Comparison of ENCODE assay signal across 14 cellular contexts in the genomic region with DNA sequence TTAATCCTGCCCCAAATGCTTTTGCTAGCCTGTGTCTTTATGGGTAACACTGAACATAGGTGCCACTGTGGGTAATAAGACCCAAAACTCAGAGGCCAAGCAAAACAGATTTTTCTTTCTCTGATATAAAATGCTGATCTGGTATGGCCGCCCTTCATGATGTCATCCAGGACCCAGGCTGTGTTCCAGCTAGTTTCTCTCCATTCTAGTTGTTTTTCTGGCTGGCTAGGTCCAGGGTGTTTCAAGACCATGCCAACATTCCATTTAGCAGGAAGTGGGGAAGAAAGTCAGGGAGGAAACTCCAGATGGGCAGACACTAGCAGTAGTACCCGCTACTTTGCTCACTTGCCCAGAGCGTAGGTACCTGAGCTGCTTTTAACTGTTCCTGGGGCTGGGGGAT.
DNase-seq lines count a peak whose midpoint lies in the region; ATAC-seq and TF ChIP-seq lines count a peak whose summit lies in the region.
"Had no signal": no experiment of that assay in that cellular context is flagged by ENCODE, and none has a peak within 500 bp of the region (broad histone marks: within the 10 kb centered on the region; RNA-seq: fewer than 3 reads in every experiment).

No MANE protein-coding gene starts in this region.

- peaks cover 3% of the 10 kb centered on the region for H3K9me3 Mint-ChIP-seq in activated T-cell treated with anti-CD3 and anti-CD28 coated beads, Interleukin-2, amount 50 U/mL, for 4 hours

- TF ChIP-seq EP300 in tibial nerve (IDR thresholded peaks at IDR 0.05): no peak

- TF ChIP-seq CTCF in breast epithelium (IDR thresholded peaks at IDR 0.05) (no peak), kidney epithelial cell (IDR thresholded peaks at IDR 0.05; ENCODE audit: insufficient read depth, low read length, poor library complexity, severe bottlenecking) (no peak), tibial nerve (IDR thresholded peaks at IDR 0.05) (no peak)

- no peak overlapping the region for H3K4me3 ChIP-seq in breast epithelium
- H3K4me3 ChIP-seq in kidney epithelial cell (ENCODE audit: low read depth, low read length): no peak overlapping the region
- no peak overlapping the region for H3K4me3 ChIP-seq in tibial nerve
- H3K4me3 ChIP-seq: upper lobe of left lung had no signal

- no peaks in the 10 kb centered on the region for H3K36me3 Mint-ChIP-seq in activated T-cell treated with anti-CD3 and anti-CD28 coated beads, Interleukin-2, amount 50 U/mL, for 4 hours (ENCODE audit: insufficient read depth)
- H3K36me3 Mint-ChIP-seq: naive thymus-derived CD8-positive, alpha-beta T cell had no signal

- TF ChIP-seq POLR2A in breast epithelium (IDR thresholded peaks at IDR 0.05) (no peak), tibial nerve (IDR thresholded peaks at IDR 0.05) (no peak)

- no peaks in the 10 kb centered on the region for H3K9me3 ChIP-seq in breast epithelium
- H3K9me3 ChIP-seq in tibial nerve: no peaks in the 10 kb centered on the region
- H3K9me3 ChIP-seq: upper lobe of left lung had no signal

- H3K4me1 Mint-ChIP-seq in activated T-cell treated with anti-CD3 and anti-CD28 coated beads, Interleukin-2, amount 50 U/mL, for 4 hours (ENCODE audit: low read depth): peaks cover 5% of the 10 kb centered on the region

- H3K27me3 ChIP-seq in breast epithelium: no peaks in the 10 kb centered on the region
- no peaks in the 10 kb centered on the region for H3K27me3 ChIP-seq in kidney epithelial cell (ENCODE audit: control insufficient read depth, insufficient read depth, low read length)
- no peaks in the 10 kb centered on the region for H3K27me3 ChIP-seq in tibial nerve
- H3K27me3 ChIP-seq: upper lobe of left lung had no signal

- ATAC-seq in left cardiac atrium: peak; percentile 43 to 73
- ATAC-seq in Right ventricle myocardium superior (ENCODE audit: poor library complexity): no peak
- no peak for ATAC-seq in activated T-cell treated with anti-CD3 and anti-CD28 coated beads, Interleukin-2, amount 50 U/mL, for 4 hours
- ATAC-seq in HG02678 (IDR thresholded peaks at IDR 0.05; ENCODE audit: unreplicated experiment): no peak
- no peak for ATAC-seq in HG02885 (IDR thresholded peaks at IDR 0.05; ENCODE audit: poor library complexity, unreplicated experiment)
- ATAC-seq: naive thymus-derived CD8-positive, alpha-beta T cell had no signal

- H3K4me3 Mint-ChIP-seq in activated T-cell treated with anti-CD3 and anti-CD28 coated beads, Interleukin-2, amount 50 U/mL, for 4 hours: no peak overlapping the region

- H3K4me1 ChIP-seq in breast epithelium (peaks cover 0 to 6% of the 10 kb centered on the region in 2 donors), tibial nerve (peaks cover 0 to 28% (median 0%) of the 10 kb centered on the region in 4 donors)

- intact Hi-C loops in left cardiac atrium (cut with DNase I) (loop anchor here in 1 of 2 donors (5.0 kb wide), 1 partner anchor 250 kb away; no protein-coding TSS in a partner anchor), Right ventricle myocardium superior (cut with DNase I) (no loop called here), breast epithelium (cut with DNase I; ENCODE audit: low total_unique reads) (no loop called here)

- H3K36me3 ChIP-seq in breast epithelium: no peaks in the 10 kb centered on the region
- H3K36me3 ChIP-seq in kidney epithelial cell (ENCODE audit: control insufficient read depth, insufficient read depth, low read length): peaks cover 4% of the 10 kb centered on the region
- H3K36me3 ChIP-seq in tibial nerve: peaks cover 0 to 47% (median 3%) of the 10 kb centered on the region in 3 donors

- H3K27ac ChIP-seq in breast epithelium (peak overlapping the region; percentile 53 to 65), tibial nerve (peak overlapping the region in 2 of 4 donors; percentile 56 to 73)

- DNase-seq in left cardiac atrium (no peak), Right ventricle myocardium superior (no peak), breast epithelium (ENCODE audit: low spot score in 2 of 2) (peak in 1 of 2 donors; percentile 49), kidney epithelial cell (ENCODE audit: low read depth) (peak; percentile 70), tibial nerve (ENCODE audit: low spot score in 2 of 2) (no peak)
- DNase-seq in activated T-cell treated with anti-CD3 and anti-CD28 coated beads, Interleukin-2, amount 50 U/mL, for 4 hours: no peak
- DNase-seq: activated CD4-positive, CD25-positive, alpha-beta regulatory T cell treated with anti-CD3 and anti-CD28 coated beads, Interleukin-2, amount 50 U/mL, for 72 hours; head of caudate nucleus; MV-4-11; naive thymus-derived CD8-positive, alpha-beta T cell; stimulated activated CD4-positive, alpha-beta T cell treated with anti-CD3 and anti-CD28 coated beads, Interleukin-1b, Interleukin-23, amount 100 ng/mL, for 48 hours; upper lobe of left lung had no signal

- peaks cover 2% of the 10 kb centered on the region for H3K27me3 Mint-ChIP-seq in activated T-cell treated with anti-CD3 and anti-CD28 coated beads, Interleukin-2, amount 50 U/mL, for 4 hours (ENCODE audit: low read depth)
- H3K27me3 Mint-ChIP-seq: naive thymus-derived CD8-positive, alpha-beta T cell had no signal

- WGBS in tibial nerve, 2 donors: 70 to 75% methylated on average over 3 of the region's 3 CpGs

Comparison
In these comparisons a context has a peak if more than half of its experiments do, and no peak if none do; other contexts are left out.
1. ATAC-seq: peak in left cardiac atrium (2 of 2); none in Right ventricle myocardium superior (single experiment), activated T-cell treated with anti-CD3 and anti-CD28 coated beads, Interleukin-2, amount 50 U/mL, for 4 hours (0 of 2), HG02678 (single experiment) and HG02885 (single experiment).